Comparison of ENCODE assay signal across 20 cellular contexts in the genomic region with DNA sequence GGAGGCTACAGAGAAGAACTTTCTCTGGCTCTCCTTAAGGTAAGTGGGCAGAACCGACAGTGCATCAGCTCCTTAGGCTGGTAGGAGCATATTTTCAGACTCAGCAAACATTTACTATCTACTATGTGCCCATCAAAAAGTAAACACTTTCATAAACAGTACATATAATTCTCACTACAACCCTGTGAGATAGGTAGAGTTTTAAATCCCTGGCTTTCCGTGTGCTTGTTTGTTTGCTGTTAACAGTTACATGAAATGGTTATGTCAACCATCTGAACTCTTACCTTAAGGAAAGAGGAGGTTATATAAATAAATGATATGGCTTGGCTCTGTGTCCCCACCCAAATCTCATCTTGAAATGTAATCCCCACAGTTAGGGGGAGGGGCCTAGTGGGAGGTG.
DNase-seq lines count a peak whose midpoint lies in the region; ATAC-seq and TF ChIP-seq lines count a peak whose summit lies in the region.
"Had no signal": no experiment of that assay in that cellular context is flagged by ENCODE, and none has a peak within 500 bp of the region (broad histone marks: within the 10 kb centered on the region; RNA-seq: fewer than 3 reads in every experiment).

No MANE protein-coding gene starts in this region.

- no peak for DNase-seq in PC-3
- no peak for DNase-seq in trophoblast cell
- DNase-seq in NCI-H187 (lab: John Stamatoyannopoulos, UW): no peak
- DNase-seq: AML-193; CD4-positive, alpha-beta memory T cell; CD4-positive, CD25-positive, alpha-beta regulatory T cell; CD8-positive, alpha-beta memory T cell; COR-L47; DMS 273 treated with DMSO at 0.1 percent for 48 hours; DMS153; DMS79; DND-41; EL; GDM1 had no signal

- H3K4me1 ChIP-seq in PC-3 (ENCODE audit: insufficient read depth, low read length) (peaks cover 38% of the 10 kb centered on the region), trophoblast cell (ENCODE audit: control insufficient read depth in 1 of 2, insufficient read depth in 2 of 2, low read length in 2 of 2) (peaks cover 13 to 16% of the 10 kb centered on the region in 2 experiments)
- H3K4me1 ChIP-seq: A549 had no signal

- H4K12ac ChIP-seq in trophoblast cell (ENCODE audit: low read depth, low read length): no peak overlapping the region

- H4K91ac ChIP-seq in trophoblast cell (ENCODE audit: low read depth, low read length): peak overlapping the region; percentile 43

- CTCF ChIA-PET in PC-3 (lab: Charles Lee): no interaction called here

- no peak overlapping the region for H4K8ac ChIP-seq in trophoblast cell (ENCODE audit: low read depth, low read length)

- WGBS in trophoblast cell (ENCODE audit: extremely low coverage, insufficient coverage, insufficient read length): no CpG with 5 or more reads among the region's 2 CpGs

- H3K4me3 ChIP-seq in PC-3 (ENCODE audit: low read length) (no peak overlapping the region), trophoblast cell (ENCODE audit: low read depth, low read length) (no peak overlapping the region)
- H3K4me3 ChIP-seq: A549; BLaER1 treated with 17β-estradiol and CSF1 and Interleukin-3, amounts not matched to agents 10 nM and 100 nM; GM12878 had no signal

- no peak overlapping the region for H3K4me2 ChIP-seq in PC-3 (ENCODE audit: low read length)
- H3K4me2 ChIP-seq in trophoblast cell (ENCODE audit: low read length): no peak overlapping the region
- H3K4me2 ChIP-seq: A549; BLaER1 treated with 17β-estradiol and CSF1 and Interleukin-3, amounts not matched to agents 10 nM and 100 nM had no signal

- H3K79me2 ChIP-seq in PC-3 (ENCODE audit: low read length): no peaks in the 10 kb centered on the region
- no peaks in the 10 kb centered on the region for H3K79me2 ChIP-seq in trophoblast cell (ENCODE audit: control insufficient read depth, insufficient read depth, low read length, poor library complexity)

- POLR2A ChIA-PET in PC-3 (lab: Charles Lee; ENCODE audit: unreplicated experiment): no interaction called here

- peak overlapping the region; percentile 83 for H2BK120ac ChIP-seq in trophoblast cell (ENCODE audit: insufficient read depth, low read length, poor library complexity)

- TF ChIP-seq CTCF in C4-2B (conservative IDR thresholded peaks at IDR 0.05) (no peak), PC-3 (conservative IDR thresholded peaks at IDR 0.05; ENCODE audit: low read depth, low read length) (no peak)

- H3K27ac ChIP-seq in C4-2B (peak overlapping the region; percentile 88), PC-3 (ENCODE audit: low read length) (peak overlapping the region; percentile 38), trophoblast cell (ENCODE audit: low read depth, low read length) (no peak overlapping the region)
- H3K27ac ChIP-seq: 22Rv1; A549; BLaER1 treated with 17β-estradiol and CSF1 and Interleukin-3, amounts not matched to agents 10 nM and 100 nM had no signal

- intact Hi-C loops in PC-3 (cut with micrococcal nuclease): no loop called here

- H3K23ac ChIP-seq in trophoblast cell (ENCODE audit: low read length): no peak overlapping the region

- H4K20me1 ChIP-seq in PC-3 (ENCODE audit: low read length): no peaks in the 10 kb centered on the region
- H4K20me1 ChIP-seq: BLaER1 treated with 17β-estradiol and CSF1 and Interleukin-3, amounts not matched to agents 10 nM and 100 nM had no signal

- peak overlapping the region; percentile 36 for H2BK5ac ChIP-seq in trophoblast cell (ENCODE audit: low read depth, low read length, poor library complexity)

- no peaks in the 10 kb centered on the region for H3K27me3 ChIP-seq in PC-3 (ENCODE audit: low read length)
- H3K27me3 ChIP-seq in trophoblast cell (ENCODE audit: insufficient read depth, low read length): no peaks in the 10 kb centered on the region
- H3K27me3 ChIP-seq: BLaER1 treated with 17β-estradiol and CSF1 and Interleukin-3, amounts not matched to agents 10 nM and 100 nM had no signal

- H3K36me3 ChIP-seq in PC-3 (ENCODE audit: low read depth, low read length) (no peaks in the 10 kb centered on the region), trophoblast cell (ENCODE audit: control insufficient read depth in 1 of 2, insufficient read depth in 2 of 2, low read length in 2 of 2) (no peaks in the 10 kb centered on the region)
- H3K36me3 ChIP-seq: BLaER1 treated with 17β-estradiol and CSF1 and Interleukin-3, amounts not matched to agents 10 nM and 100 nM had no signal

- H3K9me3 ChIP-seq in PC-3 (ENCODE audit: low read length) (no peaks in the 10 kb centered on the region), trophoblast cell (ENCODE audit: insufficient read depth, low read depth, low read length) (peaks cover 2% of the 10 kb centered on the region)
- H3K9me3 ChIP-seq: A549 had no signal

- peak overlapping the region; percentile 94 for H2BK12ac ChIP-seq in trophoblast cell (ENCODE audit: low read length)

- no TSS peak for BruUV-seq in PC-3 (replicated peaks; lab: Mats Ljungman, UMichigan)

- H3K9me2 ChIP-seq in PC-3 (replicated peaks; ENCODE audit: low read length): no peaks in the 10 kb centered on the region

- H2AK5ac ChIP-seq in trophoblast cell (ENCODE audit: low read length): peak overlapping the region; percentile 34

- H3K9ac ChIP-seq in PC-3 (ENCODE audit: low read length) (no peak overlapping the region), trophoblast cell (ENCODE audit: low read length) (no peak overlapping the region)
- H3K9ac ChIP-seq: BLaER1 treated with 17β-estradiol and CSF1 and Interleukin-3, amounts not matched to agents 10 nM and 100 nM had no signal

- H3F3A ChIP-seq in PC-3 (ENCODE audit: low read length, unreplicated experiment): no peaks in the 10 kb centered on the region

- peak overlapping the region; percentile 6 for H3K4ac ChIP-seq in trophoblast cell (ENCODE audit: low read depth, low read length)

- ATAC-seq in PC-3 (no peak), HG02981 (IDR thresholded peaks at IDR 0.05; ENCODE audit: unreplicated experiment) (no peak)
- ATAC-seq: A549, GM12878 had no signal

- H3K14ac ChIP-seq in trophoblast cell (ENCODE audit: low read length): no peak overlapping the region

- no peak overlapping the region for H3K18ac ChIP-seq in trophoblast cell (ENCODE audit: low read length)

- no peak overlapping the region for H2AFZ ChIP-seq in PC-3 (ENCODE audit: low read length)
- H2AFZ ChIP-seq in trophoblast cell (ENCODE audit: insufficient read depth, low read length, poor library complexity): no peak overlapping the region

- peaks cover 28% of the 10 kb centered on the region for H3K79me1 ChIP-seq in trophoblast cell (ENCODE audit: low read length)
